14 cellular contexts compared by ENCODE assay signal in genomic region chr14:65373011-65373670, GRCh38. TPM values are rescaled to one million over a fixed set of nuclear protein-coding genes. Genes with fewer than 3 reads are reported as not detected.
A peak's percentile ranks its signal among the peaks of the same experiment; 100 is the strongest.
DNase-seq lines count a peak whose midpoint lies in the region; ATAC-seq and TF ChIP-seq lines count a peak whose summit lies in the region.
"Had no signal": no experiment of that assay in that cellular context is flagged by ENCODE, and none has a peak within 500 bp of the region (broad histone marks: within the 10 kb centered on the region; RNA-seq: fewer than 3 reads in every experiment).

No MANE protein-coding gene starts in this region.

- H3K4me3 Mint-ChIP-seq in IgD-negative memory B cell, result peak overlapping the region in 3 of 4 donors; percentile 26 to 87 (median 84)
- H3K4me3 Mint-ChIP-seq: natural killer cell treated with Interleukin-12 subunit alpha and Interleukin-12 subunit beta and Interleukin-15 and Interleukin-18, amount 100 ng/mL, for 72 hours had no signal

- no peaks in the 10 kb centered on the region for H3K9me3 Mint-ChIP-seq in IgD-negative memory B cell
- H3K9me3 Mint-ChIP-seq: natural killer cell treated with Interleukin-12 subunit alpha and Interleukin-12 subunit beta and Interleukin-15 and Interleukin-18, amount 100 ng/mL, for 72 hours had no signal

- H3K27me3 Mint-ChIP-seq in IgD-negative memory B cell, result no peaks in the 10 kb centered on the region
- H3K27me3 Mint-ChIP-seq: CD4-positive, CD25-positive, alpha-beta regulatory T cell had no signal

- TF ChIP-seq POLR2A in vagina (IDR thresholded peaks at IDR 0.05), result no peak

- no peak overlapping the region for H3K9ac ChIP-seq in parathyroid adenoma

- peaks cover 22 to 43% (median 38%) of the 10 kb centered on the region in 3 donors for H3K4me1 Mint-ChIP-seq in IgD-negative memory B cell

- TF ChIP-seq CTCF in dorsolateral prefrontal cortex (IDR thresholded peaks at IDR 0.05 in 54 of 56, conservative IDR thresholded peaks at IDR 0.05 in 2 of 56; ENCODE audit: low read depth in 1 of 56, partially characterized antibody in 56 of 56) (no peak), parathyroid adenoma (IDR thresholded peaks at IDR 0.05) (no peak), ascending aorta (IDR thresholded peaks at IDR 0.05) (no peak), vagina (IDR thresholded peaks at IDR 0.05) (no peak)

- intact Hi-C loops in dorsolateral prefrontal cortex (cut with DNase I), result loop anchor here (1.0 to 10.0 kb wide), 4 partner anchors 91 to 208 kb away; no protein-coding TSS in a partner anchor
- intact Hi-C loops in ascending aorta (cut with DNase I), result no loop called here
- intact Hi-C loops in vagina (cut with DNase I), result no loop called here

- no peaks in the 10 kb centered on the region for H3K9me3 ChIP-seq in parathyroid adenoma (ENCODE audit: control insufficient read depth, low read length)
- H3K9me3 ChIP-seq in ascending aorta, result no peaks in the 10 kb centered on the region
- no peaks in the 10 kb centered on the region for H3K9me3 ChIP-seq in effector memory CD4-positive, alpha-beta T cell (ENCODE audit: control insufficient read depth, low read length)
- H3K9me3 ChIP-seq in vagina, result no peaks in the 10 kb centered on the region

- H3K36me3 ChIP-seq in parathyroid adenoma (ENCODE audit: control insufficient read depth, insufficient read depth, low read length) (no peaks in the 10 kb centered on the region), ascending aorta (no peaks in the 10 kb centered on the region), vagina (no peaks in the 10 kb centered on the region)
- no peaks in the 10 kb centered on the region for H3K36me3 ChIP-seq in effector memory CD4-positive, alpha-beta T cell (ENCODE audit: control insufficient read depth, insufficient read depth, low read length)

- H3K27ac Mint-ChIP-seq in IgD-negative memory B cell, result peak overlapping the region in 2 of 3 donors; percentile 11 to 35
- H3K27ac Mint-ChIP-seq: natural killer cell treated with Interleukin-12 subunit alpha and Interleukin-12 subunit beta and Interleukin-15 and Interleukin-18, amount 100 ng/mL, for 72 hours had no signal

- DNase-seq in DMS53 treated with DMSO at 0.1 percent for 48 hours (lab: John Stamatoyannopoulos, UW; ENCODE audit: unreplicated experiment) (peak; percentile 4), dorsolateral prefrontal cortex (no peak), ascending aorta (ENCODE audit: low spot score in 2 of 2) (no peak), vagina (ENCODE audit: extremely low spot score in 2 of 2) (no peak)
- no peak for DNase-seq in effector memory CD4-positive, alpha-beta T cell
- DNase-seq: activated effector memory CD4-positive, alpha-beta T cell treated with Interleukin-2 at 50 U/mL for 16 hours; central memory CD4-positive, alpha-beta T cell; SIG-M5; stimulated activated CD8-positive, alpha-beta memory T cell treated with anti-CD3 and anti-CD28 coated beads, Interleukin-4, amount 100 ng/mL, for 48 hours had no signal

- no peak overlapping the region for H3K4me2 ChIP-seq in parathyroid adenoma (ENCODE audit: low read length)

- ATAC-seq in HG02870 (IDR thresholded peaks at IDR 0.05; ENCODE audit: unreplicated experiment), result no peak
- ATAC-seq: natural killer cell treated with Interleukin-12 subunit alpha and Interleukin-12 subunit beta and Interleukin-15 and Interleukin-18, amount 100 ng/mL, for 72 hours had no signal

- H3K36me3 Mint-ChIP-seq in IgD-negative memory B cell, result no peaks in the 10 kb centered on the region
- H3K36me3 Mint-ChIP-seq: CD4-positive, CD25-positive, alpha-beta regulatory T cell; natural killer cell treated with Interleukin-12 subunit alpha and Interleukin-12 subunit beta and Interleukin-15 and Interleukin-18, amount 100 ng/mL, for 72 hours had no signal

- H3K79me2 ChIP-seq in parathyroid adenoma, result no peaks in the 10 kb centered on the region

- H3K27ac ChIP-seq in dorsolateral prefrontal cortex (peak overlapping the region in 57 of 59 donors; percentile 58 to 97 (median 86)), parathyroid adenoma (no peak overlapping the region), ascending aorta (no peak overlapping the region), vagina (no peak overlapping the region)
- no peak overlapping the region for H3K27ac ChIP-seq in effector memory CD4-positive, alpha-beta T cell (ENCODE audit: insufficient read depth, low read length, poor library complexity, severe bottlenecking)

- H3K4me1 ChIP-seq in parathyroid adenoma (no peaks in the 10 kb centered on the region), ascending aorta (no peaks in the 10 kb centered on the region), vagina (peaks cover 13% of the 10 kb centered on the region)
- H3K4me1 ChIP-seq in effector memory CD4-positive, alpha-beta T cell (ENCODE audit: control insufficient read depth, insufficient read depth, low read length, poor library complexity, severe bottlenecking), result no peaks in the 10 kb centered on the region

- peak overlapping the region; percentile 72 for H2AFZ ChIP-seq in parathyroid adenoma

- H3K4me3 ChIP-seq in dorsolateral prefrontal cortex, result peak overlapping the region in 48 of 59 donors; percentile 4 to 66 (median 38)
- no peak overlapping the region for H3K4me3 ChIP-seq in parathyroid adenoma (ENCODE audit: low read depth, low read length)
- H3K4me3 ChIP-seq in ascending aorta, result no peak overlapping the region
- H3K4me3 ChIP-seq in effector memory CD4-positive, alpha-beta T cell (ENCODE audit: insufficient read depth, low read depth, low read length, poor library complexity, severe bottlenecking), result no peak overlapping the region
- H3K4me3 ChIP-seq in vagina, result no peak overlapping the region

- H3K27me3 ChIP-seq in dorsolateral prefrontal cortex (peaks cover 0 to 5% (median 0%) of the 10 kb centered on the region in 45 donors), parathyroid adenoma (ENCODE audit: control insufficient read depth, insufficient read depth, low read length) (no peaks in the 10 kb centered on the region), ascending aorta (no peaks in the 10 kb centered on the region), vagina (no peaks in the 10 kb centered on the region)
- no peaks in the 10 kb centered on the region for H3K27me3 ChIP-seq in effector memory CD4-positive, alpha-beta T cell (replicated peaks; ENCODE audit: control insufficient read depth, insufficient read depth, low read length, poor library complexity, severe bottlenecking)

RNA-seq across cellular contexts. Expression of gene FUT8, which starts 39.4 kb away (rescaled TPM):
- polyA plus RNA-seq in IgD-negative memory B cell, result 14.0 TPM
- total RNA-seq in dorsolateral prefrontal cortex (100 to 1,000 TPM in 78 of 120 experiments, 10 to 100 TPM in 42; 73.3 to 174 (median 107) TPM), ascending aorta (12.9 TPM), vagina (35.1 TPM)

Comparison
In these comparisons a context has a peak if more than half of its experiments do, and no peak if none do; other contexts are left out.
1. H3K27ac ChIP-seq: peak in dorsolateral prefrontal cortex (57 of 59); none in parathyroid adenoma (single experiment), ascending aorta (0 of 2), effector memory CD4-positive, alpha-beta T cell (single experiment) and vagina (single experiment).
2. H3K4me3 ChIP-seq: peak in dorsolateral prefrontal cortex (48 of 59); none in parathyroid adenoma (single experiment), ascending aorta (0 of 2), effector memory CD4-positive, alpha-beta T cell (single experiment) and vagina (0 of 2).
3. intact Hi-C loops: an anchor here in dorsolateral prefrontal cortex (1.0 to 10.0 kb wide); none called in ascending aorta and vagina.